In the genomic region with DNA sequence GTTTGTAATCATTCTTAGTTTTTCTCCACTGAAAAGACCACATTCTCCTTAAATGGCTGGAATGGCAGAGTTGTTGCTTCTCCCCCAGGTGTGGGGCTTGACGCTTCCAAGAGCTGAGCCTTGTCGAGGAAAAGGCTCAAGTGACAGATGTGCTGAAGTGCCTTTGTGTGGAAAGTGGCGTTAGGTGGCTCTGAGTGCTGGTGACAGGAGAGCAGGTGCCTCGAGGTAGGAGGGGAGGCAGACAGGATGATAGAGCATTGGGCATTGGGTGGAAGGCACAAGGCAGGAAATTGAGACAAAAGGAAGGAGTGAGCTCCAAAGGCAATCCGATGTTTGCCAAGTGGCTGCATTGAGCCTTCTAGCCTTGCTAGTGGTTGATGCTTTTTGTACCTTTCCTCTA, we compare ENCODE assay signal across 19 cellular contexts. TPM values are rescaled to one million over a fixed set of nuclear protein-coding genes. Genes with fewer than 3 reads are reported as not detected.
DNase-seq lines count a peak whose midpoint lies in the region; ATAC-seq and TF ChIP-seq lines count a peak whose summit lies in the region.
"Had no signal": no experiment of that assay in that cellular context is flagged by ENCODE, and none has a peak within 500 bp of the region (broad histone marks: within the 10 kb centered on the region; RNA-seq: fewer than 3 reads in every experiment).

No MANE protein-coding gene starts in this region.

- H3K27me3 Mint-ChIP-seq in natural killer cell (ENCODE audit: low read depth in 2 of 2) = peaks cover 6% of the 10 kb centered on the region in 2 donors

- H3K4me3 ChIP-seq in right cardiac atrium (ENCODE audit: low read length) = no peak overlapping the region
- peak overlapping the region; percentile 17 for H3K4me3 ChIP-seq in psoas muscle
- H3K4me3 ChIP-seq: tibial artery had no signal

- DNase-seq in DMS53 treated with DMSO at 0.1 percent for 48 hours (lab: John Stamatoyannopoulos, UW; ENCODE audit: unreplicated experiment) (peak; percentile 94), NCI-H774 (lab: John Stamatoyannopoulos, UW) (peak; percentile 42), right cardiac atrium (no peak), psoas muscle (no peak), AG08396 (ENCODE audit: low spot score) (no peak), natural killer cell (no peak), HK-2 (ENCODE audit: unreplicated experiment) (no peak)
- DNase-seq: activated CD4-positive, alpha-beta T cell treated with anti-CD3 and anti-CD28 coated beads, Interleukin-2, amount 50 U/mL, for 1 hour; activated T-cell treated with anti-CD3 and anti-CD28 coated beads, Interleukin-2, amount 50 U/mL, for 1 hour; COR-L47; NCI-H2227 treated with DMSO at 0.1 percent for 48 hours; SHP77 treated with DMSO at 0.1 percent for 48 hours; stimulated activated CD4-positive, alpha-beta T cell treated with anti-CD3 and anti-CD28 coated beads, Interleukin-2, amount 100 ng/mL, for 48 hours; stimulated activated CD8-positive, alpha-beta memory T cell treated with anti-CD3 and anti-CD28 coated beads, Interleukin-4, amount 100 ng/mL, for 48 hours; T1000; tibial artery had no signal

- 50% methylated on average over 5 of the region's 5 CpGs for WGBS in right cardiac atrium
- 38 to 57% (median 51%) methylated on average over 5 of the region's 5 CpGs for WGBS in psoas muscle, 3 donors

- no peaks in the 10 kb centered on the region for H3K4me1 Mint-ChIP-seq in natural killer cell
- H3K4me1 Mint-ChIP-seq: central memory CD8-positive, alpha-beta T cell had no signal

- no peak overlapping the region for H3K4me3 Mint-ChIP-seq in natural killer cell
- H3K4me3 Mint-ChIP-seq: central memory CD8-positive, alpha-beta T cell had no signal

- peaks cover 4 to 13% of the 10 kb centered on the region in 2 donors for H3K36me3 ChIP-seq in psoas muscle (ENCODE audit: insufficient read depth in 1 of 2, low read depth in 1 of 2)

- peaks cover 2 to 3% of the 10 kb centered on the region in 2 donors for H3K9me3 Mint-ChIP-seq in natural killer cell
- H3K9me3 Mint-ChIP-seq: central memory CD8-positive, alpha-beta T cell had no signal

- no peaks in the 10 kb centered on the region for H3K9me3 ChIP-seq in right cardiac atrium (ENCODE audit: control insufficient read depth, low read length)
- no peaks in the 10 kb centered on the region for H3K9me3 ChIP-seq in psoas muscle
- H3K9me3 ChIP-seq: tibial artery had no signal

- H3K36me3 Mint-ChIP-seq in natural killer cell = no peaks in the 10 kb centered on the region

- peaks cover 19% of the 10 kb centered on the region for H3K4me1 ChIP-seq in right cardiac atrium (ENCODE audit: control insufficient read depth, insufficient read depth, low read length)
- H3K4me1 ChIP-seq in psoas muscle = peaks cover 70% of the 10 kb centered on the region

- TF ChIP-seq CTCF in psoas muscle (IDR thresholded peaks at IDR 0.05) = no peak
- no peak for TF ChIP-seq CTCF in natural killer cell (IDR thresholded peaks at IDR 0.05)

- no peak overlapping the region for H3K27ac Mint-ChIP-seq in natural killer cell
- H3K27ac Mint-ChIP-seq: activated naive CD4-positive, alpha-beta T cell treated with anti-CD3 and anti-CD28 coated beads, Interleukin-2, amount 50 U/mL, for 72 hours had no signal

- intact Hi-C loops in right cardiac atrium (cut with DNase I) = loop anchor here in 2 of 4 donors (10.0 kb wide), 2 partner anchors 59 to 79 kb away; no protein-coding TSS in a partner anchor
- intact Hi-C loops in psoas muscle (cut with DNase I) = loop anchor here (5.0 to 10.0 kb wide), 3 partner anchors 37 to 309 kb away; no protein-coding TSS in a partner anchor
- intact Hi-C loops in natural killer cell (cut with micrococcal nuclease) = no loop called here

- ATAC-seq in right cardiac atrium (peak; percentile 8 to 11), psoas muscle (peak in 3 of 4 donors; percentile 14 to 52 (median 33)), natural killer cell (no peak), GM21423 (IDR thresholded peaks at IDR 0.05; ENCODE audit: unreplicated experiment) (no peak)
- ATAC-seq: activated naive CD4-positive, alpha-beta T cell treated with anti-CD3 and anti-CD28 coated beads, Interleukin-2, amount 50 U/mL, for 72 hours had no signal

- H3K27ac ChIP-seq in right cardiac atrium (ENCODE audit: low read length) (peak overlapping the region; percentile 49), psoas muscle (peak overlapping the region; percentile 93)
- H3K27ac ChIP-seq: tibial artery had no signal

- no peaks in the 10 kb centered on the region for H3K27me3 ChIP-seq in right cardiac atrium (ENCODE audit: control insufficient read depth, insufficient read depth)
- no peaks in the 10 kb centered on the region for H3K27me3 ChIP-seq in psoas muscle (ENCODE audit: insufficient read depth in 3 of 3, low read length in 2 of 3)
- H3K27me3 ChIP-seq: tibial artery had no signal

RNA-seq across cellular contexts. Expression of a gene that starts 6.7 kb away (rescaled TPM):
- 10 to 100 TPM; 27.1 to 43.6 (median 31.5) TPM for total RNA-seq in right cardiac atrium
- 14.6 TPM for polyA plus RNA-seq in right cardiac atrium
- total RNA-seq in psoas muscle = 100 to 1,000 TPM in 3 of 4 donors, 10 to 100 TPM in 1; 65.9 to 169 (median 133) TPM
- polyA plus RNA-seq in psoas muscle = 10 to 100 TPM in 2 of 3 donors, 1 to 10 TPM in 1; 8.9 to 61.3 (median 34.2) TPM
- total RNA-seq in natural killer cell = not detected

Comparison
In these comparisons a context has a peak if more than half of its experiments do, and no peak if none do; other contexts are left out.
1. DNase-seq: peak in DMS53 treated with DMSO at 0.1 percent for 48 hours (single experiment) and NCI-H774 (single experiment); none in right cardiac atrium (0 of 3), psoas muscle (0 of 2), AG08396 (single experiment), natural killer cell (single experiment) and HK-2 (single experiment).
2. ATAC-seq: peak in right cardiac atrium (2 of 2) and psoas muscle (3 of 4); none in natural killer cell (0 of 3) and GM21423 (single experiment).
3. RNA of a gene that starts 6.7 kb away (total RNA-seq): 65.9 to 169 TPM in psoas muscle and 27.1 to 43.6 TPM in right cardiac atrium; not detected in natural killer cell; every median in the first group is over 10 times any median in the second.